In genomic region chr3:31546152-31546551, GRCh38 we compare ENCODE assay signal across 15 cellular contexts. TPM values are rescaled to one million over a fixed set of nuclear protein-coding genes. Genes with fewer than 3 reads are reported as not detected.
DNase-seq lines count a peak whose midpoint lies in the region; ATAC-seq and TF ChIP-seq lines count a peak whose summit lies in the region.
"Had no signal": no experiment of that assay in that cellular context is flagged by ENCODE, and none has a peak within 500 bp of the region (broad histone marks: within the 10 kb centered on the region; RNA-seq: fewer than 3 reads in every experiment).

No MANE protein-coding gene starts in this region.

- H3K36me3 ChIP-seq in heart right ventricle: peaks cover 0 to 8% (median 0%) of the 10 kb centered on the region in 9 donors

- no peak overlapping the region for H3K27ac ChIP-seq in heart right ventricle
- H3K27ac ChIP-seq: HL-60, SK-N-MC, VCaP had no signal

- intact Hi-C loops in activated CD4-positive, alpha-beta memory T cell treated with anti-CD3 and anti-CD28 coated beads for 36 hours (cut with micrococcal nuclease): no loop called here
- intact Hi-C loops in heart right ventricle (cut with DNase I) (loop anchor here in 2 of 10 donors (5.0 to 10.0 kb wide), 3 partner anchors 66 to 781 kb away; no protein-coding TSS in a partner anchor), sciatic nerve (cut with DNase I) (no loop called here)

- CTCF ChIA-PET in activated CD4-positive, alpha-beta memory T cell treated with anti-CD3 and anti-CD28 coated beads for 36 hours (lab: Charles Lee): interaction anchor here (0.8 to 1.7 kb wide), 3 partner anchors 10 to 223 kb away, joined by 3 to 7 read pairs (median 5); partner anchors contain the start of gene STT3B
- CTCF ChIA-PET in activated CD4-positive, alpha-beta memory T cell treated with anti-CD3 and anti-CD28 coated beads, Interleukin-2, amount 10 ng/mL, durations not matched to agents 7 days and 5 days (lab: Charles Lee): interaction anchor here (0.6 to 1.1 kb wide), 5 partner anchors 11 to 917 kb away, joined by 3 to 5 read pairs (median 3); no protein-coding TSS in a partner anchor

- no peak for DNase-seq in activated CD4-positive, alpha-beta memory T cell treated with anti-CD3 and anti-CD28 coated beads for 36 hours
- no peak for DNase-seq in activated CD4-positive, alpha-beta memory T cell treated with anti-CD3 and anti-CD28 coated beads, Interleukin-2, amount 10 ng/mL, durations not matched to agents 7 days and 5 days
- DNase-seq in T-helper 17 cell: no peak
- peak in 1 of 2 donors; percentile 28 for DNase-seq in heart right ventricle
- no peak for DNase-seq in sciatic nerve (ENCODE audit: low spot score)
- DNase-seq in COLO668 (lab: John Stamatoyannopoulos, UW; ENCODE audit: unreplicated experiment): no peak
- no peak for DNase-seq in NCI-H1436 (lab: John Stamatoyannopoulos, UW)
- no peak for DNase-seq in dedifferentiated amniotic fluid mesenchymal stem cell (ENCODE audit: extremely low spot score)
- DNase-seq: activated CD8-positive, alpha-beta memory T cell treated with anti-CD3 and anti-CD28 coated beads, Interleukin-2, amount 50 U/mL, for 48 hours; amygdala; nucleus accumbens; stimulated activated CD4-positive, alpha-beta T cell treated with anti-CD3 and anti-CD28 coated beads, Interleukin-12 subunit alpha, Interleukin-12 subunit beta, amount 100 ng/mL, for 4 hours had no signal

- H3K4me1 Mint-ChIP-seq in activated CD4-positive, alpha-beta memory T cell treated with anti-CD3 and anti-CD28 coated beads for 36 hours (ENCODE audit: low read depth): peaks cover 81% of the 10 kb centered on the region
- H3K4me1 Mint-ChIP-seq in activated CD4-positive, alpha-beta memory T cell treated with anti-CD3 and anti-CD28 coated beads, Interleukin-2, amount 10 ng/mL, durations not matched to agents 7 days and 5 days: peaks cover 66% of the 10 kb centered on the region
- peaks cover 52% of the 10 kb centered on the region for H3K4me1 Mint-ChIP-seq in T-helper 17 cell

- TF ChIP-seq CTCF in heart right ventricle (IDR thresholded peaks at IDR 0.05): no peak

- ATAC-seq in T-helper 17 cell (no peak), heart right ventricle (peak in 7 of 8 donors; percentile 37 to 75 (median 71)), sciatic nerve (peak; percentile 39)

- H3K27me3 ChIP-seq in heart right ventricle: no peaks in the 10 kb centered on the region

- H3K27me3 Mint-ChIP-seq in activated CD4-positive, alpha-beta memory T cell treated with anti-CD3 and anti-CD28 coated beads for 36 hours: no peaks in the 10 kb centered on the region
- no peaks in the 10 kb centered on the region for H3K27me3 Mint-ChIP-seq in activated CD4-positive, alpha-beta memory T cell treated with anti-CD3 and anti-CD28 coated beads, Interleukin-2, amount 10 ng/mL, durations not matched to agents 7 days and 5 days
- H3K27me3 Mint-ChIP-seq in T-helper 17 cell: no peaks in the 10 kb centered on the region

- H3K27ac Mint-ChIP-seq in activated CD4-positive, alpha-beta memory T cell treated with anti-CD3 and anti-CD28 coated beads for 36 hours: peak overlapping the region; percentile 4
- H3K27ac Mint-ChIP-seq in activated CD4-positive, alpha-beta memory T cell treated with anti-CD3 and anti-CD28 coated beads, Interleukin-2, amount 10 ng/mL, durations not matched to agents 7 days and 5 days: no peak overlapping the region
- peak overlapping the region; percentile 83 for H3K27ac Mint-ChIP-seq in T-helper 17 cell

- peaks cover 7 to 87% (median 43%) of the 10 kb centered on the region in 9 donors for H3K4me1 ChIP-seq in heart right ventricle

- 45 to 61% methylated on average over 1 of the region's 1 CpG for WGBS in heart right ventricle, 2 donors

- H3K4me3 ChIP-seq in heart right ventricle: no peak overlapping the region
- H3K4me3 ChIP-seq: SK-N-MC had no signal

- H3K4me3 Mint-ChIP-seq in activated CD4-positive, alpha-beta memory T cell treated with anti-CD3 and anti-CD28 coated beads for 36 hours: no peak overlapping the region
- H3K4me3 Mint-ChIP-seq in activated CD4-positive, alpha-beta memory T cell treated with anti-CD3 and anti-CD28 coated beads, Interleukin-2, amount 10 ng/mL, durations not matched to agents 7 days and 5 days: no peak overlapping the region
- no peak overlapping the region for H3K4me3 Mint-ChIP-seq in T-helper 17 cell

- peaks cover 9% of the 10 kb centered on the region for H3K36me3 Mint-ChIP-seq in activated CD4-positive, alpha-beta memory T cell treated with anti-CD3 and anti-CD28 coated beads for 36 hours
- H3K36me3 Mint-ChIP-seq in activated CD4-positive, alpha-beta memory T cell treated with anti-CD3 and anti-CD28 coated beads, Interleukin-2, amount 10 ng/mL, durations not matched to agents 7 days and 5 days (ENCODE audit: low read depth): peaks cover 25% of the 10 kb centered on the region
- H3K36me3 Mint-ChIP-seq in T-helper 17 cell (ENCODE audit: low read depth): no peaks in the 10 kb centered on the region

- no peaks in the 10 kb centered on the region for H3K9me3 Mint-ChIP-seq in activated CD4-positive, alpha-beta memory T cell treated with anti-CD3 and anti-CD28 coated beads for 36 hours
- H3K9me3 Mint-ChIP-seq in activated CD4-positive, alpha-beta memory T cell treated with anti-CD3 and anti-CD28 coated beads, Interleukin-2, amount 10 ng/mL, durations not matched to agents 7 days and 5 days: no peaks in the 10 kb centered on the region

- H3K9me3 ChIP-seq in T-helper 17 cell (ENCODE audit: control insufficient read depth, low read length, poor library complexity, severe bottlenecking) (no peaks in the 10 kb centered on the region), heart right ventricle (no peaks in the 10 kb centered on the region)

- POLR2A ChIA-PET in activated CD4-positive, alpha-beta memory T cell treated with anti-CD3 and anti-CD28 coated beads for 36 hours (lab: Charles Lee): interaction anchor here (0.6 to 2.4 kb wide), 6 partner anchors 10 to 758 kb away, joined by 3 to 11 read pairs (median 3); partner anchors contain the start of gene STT3B
- POLR2A ChIA-PET in activated CD4-positive, alpha-beta memory T cell treated with anti-CD3 and anti-CD28 coated beads, Interleukin-2, amount 10 ng/mL, durations not matched to agents 7 days and 5 days (lab: Charles Lee): interaction anchor here (1.5 to 3.3 kb wide), 3 partner anchors 10 to 333 kb away, joined by 4 to 56 read pairs (median 12); partner anchors contain the start of gene STT3B

RNA-seq across cellular contexts. Expression of gene STT3B, which starts 13.4 kb away (rescaled TPM):
- total RNA-seq in activated CD4-positive, alpha-beta memory T cell treated with anti-CD3 and anti-CD28 coated beads for 36 hours: 100 to 1,000 TPM; 115 to 117 TPM
- total RNA-seq in activated CD4-positive, alpha-beta memory T cell treated with anti-CD3 and anti-CD28 coated beads, Interleukin-2, amount 10 ng/mL, durations not matched to agents 7 days and 5 days: 100 to 1,000 TPM; 199 to 201 TPM
- total RNA-seq in T-helper 17 cell (100 to 1,000 TPM; 125 to 151 TPM), heart right ventricle (100 to 1,000 TPM in 5 of 10 donors, 10 to 100 TPM in 5; 90.8 to 113 (median 97.8) TPM), sciatic nerve (107 TPM)
- polyA plus RNA-seq in heart right ventricle: 10 to 100 TPM; 37.7 to 46.2 TPM
